In genomic region chr6:57313009-57313408, GRCh38 we compare ENCODE assay signal across 16 cellular contexts. TPM values are rescaled to one million over a fixed set of nuclear protein-coding genes. Genes with fewer than 3 reads are reported as not detected.
A peak's percentile ranks its signal among the peaks of the same experiment; 100 is the strongest.
DNase-seq lines count a peak whose midpoint lies in the region; ATAC-seq, FAIRE-seq and TF ChIP-seq lines count a peak whose summit lies in the region.
"Had no signal": no experiment of that assay in that cellular context is flagged by ENCODE, and none has a peak within 500 bp of the region (broad histone marks: within the 10 kb centered on the region; RNA-seq: fewer than 3 reads in every experiment).

No MANE protein-coding gene starts in this region.

- H3K36me3 ChIP-seq in SK-N-MC (ENCODE audit: insufficient read depth, low read length) (no peaks in the 10 kb centered on the region), gastroesophageal sphincter (no peaks in the 10 kb centered on the region), skeletal muscle satellite cell (ENCODE audit: insufficient read depth, low read length) (no peaks in the 10 kb centered on the region)
- H3K36me3 ChIP-seq: MG63 had no signal

- H3K9ac ChIP-seq in SK-N-MC (ENCODE audit: insufficient read length) (peak overlapping the region; percentile 65), skeletal muscle satellite cell (ENCODE audit: low read depth, low read length) (peak overlapping the region; percentile 86)

- H3K27ac ChIP-seq in SK-N-MC (peak overlapping the region; percentile 94), gastroesophageal sphincter (peak overlapping the region; percentile 36 to 88 (median 77))

- H3K4me1 ChIP-seq in gastroesophageal sphincter, result peaks cover 0 to 29% (median 1%) of the 10 kb centered on the region in 3 donors
- peaks cover 43% of the 10 kb centered on the region for H3K4me1 ChIP-seq in skeletal muscle satellite cell (ENCODE audit: control insufficient read depth, insufficient read depth, low read length)

- H3K9me3 ChIP-seq in SK-N-MC (ENCODE audit: low read depth, low read length) (no peaks in the 10 kb centered on the region), gastroesophageal sphincter (no peaks in the 10 kb centered on the region), skeletal muscle satellite cell (replicated peaks; ENCODE audit: low read length) (no peaks in the 10 kb centered on the region)
- H3K9me3 ChIP-seq: MG63 had no signal

- H3K27me3 ChIP-seq in gastroesophageal sphincter, result no peaks in the 10 kb centered on the region
- no peaks in the 10 kb centered on the region for H3K27me3 ChIP-seq in skeletal muscle satellite cell (ENCODE audit: control insufficient read depth, insufficient read depth, low read length)
- H3K27me3 ChIP-seq: MG63 had no signal

- peak overlapping the region; percentile 73 for H3K4me2 ChIP-seq in skeletal muscle satellite cell (ENCODE audit: low read length)

- H3K4me3 ChIP-seq in SK-N-MC (peak overlapping the region; percentile 57), gastroesophageal sphincter (no peak overlapping the region), skeletal muscle satellite cell (ENCODE audit: low read length) (peak overlapping the region; percentile 25)
- H3K4me3 ChIP-seq: MG63 had no signal

- DNase-seq in EH (ENCODE audit: low read depth) (peak; percentile 51), SK-N-MC (ENCODE audit: low read depth, low spot score) (no peak), COLO829 (ENCODE audit: low spot score) (no peak), GM12891 (ENCODE audit: insufficient read length, low spot score) (no peak), inferior parietal cortex (ENCODE audit: extremely low spot score) (no peak)
- DNase-seq: activated CD4-positive, alpha-beta T cell treated with anti-CD3 and anti-CD28 coated beads for 1 hour; activated CD8-positive, alpha-beta memory T cell treated with anti-CD3 and anti-CD28 coated beads, Interleukin-2, amount 50 U/mL, for 48 hours; activated naive CD4-positive, alpha-beta T cell; NCI-H2029 treated with DMSO at 0.1 percent for 48 hours; NCI-H526 treated with DMSO at 0.1 percent for 48 hours; substantia nigra; T-helper 17 cell had no signal

- no peak for TF ChIP-seq EP300 in gastroesophageal sphincter (IDR thresholded peaks at IDR 0.05)

- TF ChIP-seq POLR2A in gastroesophageal sphincter (IDR thresholded peaks at IDR 0.05) (no peak), GM12891 (IDR thresholded peaks at IDR 0.05; ENCODE audit: low read depth, low read length) (no peak)

- TF ChIP-seq CTCF in gastroesophageal sphincter (IDR thresholded peaks at IDR 0.05), result no peak

- FAIRE-seq in GM12891 (lab: Jason Lieb, UNC), result no peak

- ATAC-seq in gastroesophageal sphincter, result no peak
- ATAC-seq in HG03378 (IDR thresholded peaks at IDR 0.05; ENCODE audit: unreplicated experiment), result no peak
- ATAC-seq: T-helper 17 cell had no signal

TF ChIP-seq in GM12891, 5 proteins besides CTCF, POLR2A, EP300 and RAD21:
- TF ChIP-seq SPI1 (IDR thresholded peaks at IDR 0.05; ENCODE audit: low read depth, low read length) (no peak), POLR2AphosphoS5 (IDR thresholded peaks at IDR 0.05; ENCODE audit: low read depth, low read length) (no peak), PAX5 (IDR thresholded peaks at IDR 0.05; ENCODE audit: insufficient read depth, low read length, severe bottlenecking) (no peak), TAF1 (IDR thresholded peaks at IDR 0.05; ENCODE audit: low read depth, low read length) (no peak), POU2F2 (IDR thresholded peaks at IDR 0.05; ENCODE audit: low read depth, low read length) (no peak)
TF ChIP-seq in GM12891: peak in this region for 0.

RNA-seq across cellular contexts. Expression of gene PRIM2, which starts 4.4 kb away (rescaled TPM):
- 10 to 100 TPM in 1 of 4 donors, 1 to 10 TPM in 3; 8.1 to 11.2 (median 9.0) TPM for total RNA-seq in gastroesophageal sphincter
- total RNA-seq in skeletal muscle satellite cell (2012; rRNA removed), result 46.1 and 51.3 TPM in 2 replicates
- 13.4 TPM for polyA plus RNA-seq in GM12891 (2012; ENCODE audit: low read depth, missing spikeins)

Comparison
In these comparisons a context has a peak if more than half of its experiments do, and no peak if none do; other contexts are left out.
1. H3K4me3 ChIP-seq: peak in SK-N-MC (single experiment) and skeletal muscle satellite cell (single experiment); none in gastroesophageal sphincter (0 of 2).